17 cellular contexts compared by ENCODE assay signal in genomic region chr2:197146995-197147394, GRCh38.
DNase-seq lines count a peak whose midpoint lies in the region; ATAC-seq and TF ChIP-seq lines count a peak whose summit lies in the region.
"Had no signal": no experiment of that assay in that cellular context is flagged by ENCODE, and none has a peak within 500 bp of the region (broad histone marks: within the 10 kb centered on the region; RNA-seq: fewer than 3 reads in every experiment).

No MANE protein-coding gene starts in this region.

- H3K27me3 ChIP-seq in transverse colon (no peaks in the 10 kb centered on the region), testis (no peaks in the 10 kb centered on the region)
- H3K27me3 ChIP-seq: adrenal gland, cardiac muscle cell, left lung, right atrium auricular region, uterus had no signal

- no peak for DNase-seq in activated naive CD4-positive, alpha-beta T cell treated with Interleukin-2 at 50 U/mL for 16 hours
- DNase-seq in activated B cell treated with CpG ODN at 0.5 μM for 24 hours (no peak), transverse colon (no peak), EL (no peak), testis (no peak)
- DNase-seq in effector memory CD8-positive, alpha-beta T cell, result no peak
- DNase-seq: activated CD8-positive, alpha-beta memory T cell treated with anti-CD3 and anti-CD28 coated beads, Interleukin-2, amount 50 U/mL, for 4 hours; adrenal gland; HCEC 1CT; left lung; NCI-H2029; occipital lobe; uterus had no signal

- POLR2A ChIA-PET in activated B cell treated with CpG ODN at 0.5 μM for 24 hours (lab: Charles Lee), result no interaction called here

- H3K9me3 ChIP-seq in transverse colon (no peaks in the 10 kb centered on the region), testis (no peaks in the 10 kb centered on the region)
- H3K9me3 ChIP-seq: adrenal gland, left lung, right atrium auricular region, uterus had no signal

- H3K36me3 ChIP-seq in transverse colon (no peaks in the 10 kb centered on the region), testis (ENCODE audit: low read depth, missing control alignments) (no peaks in the 10 kb centered on the region)
- H3K36me3 ChIP-seq: adrenal gland, cardiac muscle cell, left lung, right atrium auricular region, uterus had no signal

- H3K27ac ChIP-seq in transverse colon, result peak overlapping the region in 3 of 4 donors; percentile 23 to 63 (median 56)
- no peak overlapping the region for H3K27ac ChIP-seq in testis
- H3K27ac ChIP-seq: adrenal gland, cardiac muscle cell, right atrium auricular region, uterus had no signal

- H3K9me3 Mint-ChIP-seq in activated naive CD4-positive, alpha-beta T cell treated with anti-CD3 and anti-CD28 coated beads, Interleukin-2, amount 50 U/mL, for 24 hours, result no peaks in the 10 kb centered on the region
- H3K9me3 Mint-ChIP-seq in activated B cell treated with CpG ODN at 0.5 μM for 24 hours, result peaks cover 1% of the 10 kb centered on the region
- no peaks in the 10 kb centered on the region for H3K9me3 Mint-ChIP-seq in effector memory CD8-positive, alpha-beta T cell

- peak overlapping the region; percentile 94 for H3K27ac Mint-ChIP-seq in activated naive CD4-positive, alpha-beta T cell treated with anti-CD3 and anti-CD28 coated beads, Interleukin-2, amount 50 U/mL, for 24 hours
- H3K27ac Mint-ChIP-seq in activated B cell treated with CpG ODN at 0.5 μM for 24 hours, result peak overlapping the region; percentile 97
- H3K27ac Mint-ChIP-seq in effector memory CD8-positive, alpha-beta T cell, result peak overlapping the region; percentile 79 to 91

- intact Hi-C loops in activated B cell treated with CpG ODN at 0.5 μM for 24 hours (cut with micrococcal nuclease), result loop anchor here (10.0 kb wide), 1 partner anchor 1492 kb away; the partner anchor contains the start of gene SLC39A10
- intact Hi-C loops in transverse colon (cut with DNase I; ENCODE audit: low total_unique reads), result no loop called here
- intact Hi-C loops in testis (cut with DNase I; ENCODE audit: low total_unique reads), result no loop called here

- no peak overlapping the region for H3K4me3 Mint-ChIP-seq in activated naive CD4-positive, alpha-beta T cell treated with anti-CD3 and anti-CD28 coated beads, Interleukin-2, amount 50 U/mL, for 24 hours
- no peak overlapping the region for H3K4me3 Mint-ChIP-seq in activated B cell treated with CpG ODN at 0.5 μM for 24 hours
- no peak overlapping the region for H3K4me3 Mint-ChIP-seq in effector memory CD8-positive, alpha-beta T cell

- no peak for TF ChIP-seq EP300 in transverse colon (IDR thresholded peaks at IDR 0.05; ENCODE audit: low read depth)

- TF ChIP-seq CTCF in activated B cell treated with CpG ODN at 0.5 μM for 24 hours (IDR thresholded peaks at IDR 0.05) (no peak), transverse colon (IDR thresholded peaks at IDR 0.05) (no peak), testis (IDR thresholded peaks at IDR 0.05) (no peak)

- H3K27me3 Mint-ChIP-seq in activated naive CD4-positive, alpha-beta T cell treated with anti-CD3 and anti-CD28 coated beads, Interleukin-2, amount 50 U/mL, for 24 hours, result no peaks in the 10 kb centered on the region
- no peaks in the 10 kb centered on the region for H3K27me3 Mint-ChIP-seq in activated B cell treated with CpG ODN at 0.5 μM for 24 hours
- no peaks in the 10 kb centered on the region for H3K27me3 Mint-ChIP-seq in effector memory CD8-positive, alpha-beta T cell

- peaks cover 86% of the 10 kb centered on the region for H3K4me1 Mint-ChIP-seq in activated naive CD4-positive, alpha-beta T cell treated with anti-CD3 and anti-CD28 coated beads, Interleukin-2, amount 50 U/mL, for 24 hours
- peaks cover 91% of the 10 kb centered on the region for H3K4me1 Mint-ChIP-seq in activated B cell treated with CpG ODN at 0.5 μM for 24 hours
- peaks cover 45 to 78% of the 10 kb centered on the region in 2 donors for H3K4me1 Mint-ChIP-seq in effector memory CD8-positive, alpha-beta T cell (ENCODE audit: low read depth in 2 of 2)

- peaks cover 6 to 54% (median 26%) of the 10 kb centered on the region in 4 donors for H3K4me1 ChIP-seq in transverse colon
- H3K4me1 ChIP-seq in testis, result no peaks in the 10 kb centered on the region
- H3K4me1 ChIP-seq: uterus had no signal

- H3K4me3 ChIP-seq in transverse colon, result no peak overlapping the region
- H3K4me3 ChIP-seq in testis, result no peak overlapping the region
- H3K4me3 ChIP-seq: adrenal gland, cardiac muscle cell, left lung, right atrium auricular region, uterus had no signal

- no peak for ATAC-seq in activated B cell treated with CpG ODN at 0.5 μM for 24 hours (ENCODE audit: low read depth)
- no peak for ATAC-seq in effector memory CD8-positive, alpha-beta T cell (replicated peaks)
- ATAC-seq in GM21390 (IDR thresholded peaks at IDR 0.05; ENCODE audit: unreplicated experiment), result no peak
- ATAC-seq: left lung had no signal

- peaks cover 5% of the 10 kb centered on the region for H3K36me3 Mint-ChIP-seq in activated naive CD4-positive, alpha-beta T cell treated with anti-CD3 and anti-CD28 coated beads, Interleukin-2, amount 50 U/mL, for 24 hours
- H3K36me3 Mint-ChIP-seq in activated B cell treated with CpG ODN at 0.5 μM for 24 hours (ENCODE audit: low read depth), result peaks cover 15% of the 10 kb centered on the region
- peaks cover 16% of the 10 kb centered on the region for H3K36me3 Mint-ChIP-seq in effector memory CD8-positive, alpha-beta T cell (ENCODE audit: insufficient read depth)

- CTCF ChIA-PET in activated B cell treated with CpG ODN at 0.5 μM for 24 hours (lab: Charles Lee), result no interaction called here

- no peak for TF ChIP-seq POLR2A in transverse colon (IDR thresholded peaks at IDR 0.05)
- TF ChIP-seq POLR2A in testis (IDR thresholded peaks at IDR 0.05), result no peak

- WGBS in transverse colon (ENCODE audit: low coverage in 1 of 2), 2 donors, result 57 to 63% methylated on average over 5 of the region's 5 CpGs
- WGBS in testis, 2 donors, result 78 to 80% methylated on average over 5 of the region's 5 CpGs

- in situ Hi-C loops in transverse colon (cut with MboI; ENCODE audit: low pct_ligation_motif_present in 1 of 4, low pct_unique_long_range_greater_than_20kb in 1 of 4, low sequenced_read_pairs in 3 of 4), result no loop called here

Comparison
In these comparisons a context has a peak if more than half of its experiments do, and no peak if none do; other contexts are left out.
1. H3K27ac ChIP-seq: peak in transverse colon (3 of 4); none in testis (0 of 2).
2. Peak in every context shown above with its lines, with median percentiles within 50 percentile points of each other: H3K27ac Mint-ChIP-seq.